ENCODE assay signal across 14 cellular contexts in the genomic region with DNA sequence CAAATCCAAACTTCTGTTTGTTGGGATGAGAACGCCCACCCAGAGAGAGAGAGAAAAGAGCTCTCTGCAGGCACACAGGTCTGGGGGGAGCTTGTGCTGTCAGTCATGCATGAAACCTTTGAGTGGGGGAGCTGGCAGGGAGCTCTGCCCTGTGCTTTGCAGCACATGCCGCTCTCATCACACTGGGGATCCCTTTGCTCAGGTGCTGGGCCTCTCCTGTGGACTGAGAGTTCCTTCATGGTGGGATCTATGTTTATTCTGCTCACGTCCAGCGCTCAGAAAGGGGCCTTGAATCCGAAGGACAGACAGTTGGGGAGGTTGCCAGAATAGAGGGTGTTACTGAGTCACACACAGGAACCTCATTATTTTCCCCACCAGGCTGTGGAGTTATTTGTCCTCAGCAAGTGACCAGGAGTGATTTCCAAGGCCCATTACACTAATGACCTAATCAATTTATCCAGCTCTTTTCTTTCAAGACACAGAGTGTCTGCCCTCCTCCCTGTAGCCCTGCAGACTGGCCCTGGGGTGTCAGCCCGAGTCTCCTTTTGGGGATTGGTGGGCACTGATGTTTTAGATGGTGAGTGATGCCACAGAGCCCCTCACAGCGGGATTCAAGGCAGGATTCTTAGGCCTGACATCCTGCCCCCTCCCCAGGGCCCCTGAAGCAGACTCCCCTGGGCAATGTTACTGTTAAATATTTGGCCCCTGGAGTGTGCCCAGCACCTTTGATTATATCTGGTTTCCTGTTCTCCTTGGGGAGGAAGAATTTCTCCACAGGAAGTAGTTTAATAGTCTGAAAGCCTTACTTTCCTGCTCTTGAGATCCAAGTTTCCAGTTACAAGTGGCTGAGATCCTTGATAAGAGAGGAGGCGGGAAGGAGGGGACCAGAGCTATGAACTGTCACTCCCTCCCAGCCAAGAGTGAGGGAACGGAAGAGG. TPM values are rescaled to one million over a fixed set of nuclear protein-coding genes. Genes with fewer than 3 reads are reported as not detected.
A peak's percentile ranks its signal among the peaks of the same experiment; 100 is the strongest.
DNase-seq lines count a peak whose midpoint lies in the region; ATAC-seq and TF ChIP-seq lines count a peak whose summit lies in the region.
"Had no signal": no experiment of that assay in that cellular context is flagged by ENCODE, and none has a peak within 500 bp of the region (broad histone marks: within the 10 kb centered on the region; RNA-seq: fewer than 3 reads in every experiment).

No MANE protein-coding gene starts in this region.

- H3K36me3 Mint-ChIP-seq in MCF 10A (ENCODE audit: insufficient read depth, unreplicated experiment): no peaks in the 10 kb centered on the region
- H3K36me3 Mint-ChIP-seq in mesothelial cell of epicardium: no peaks in the 10 kb centered on the region

- CTCF ChIA-PET in MCF 10A (lab: Yijun Ruan, JAX): interaction anchor here (0.6 to 5.0 kb wide), 15 partner anchors 19 to 206 kb away, joined by 3 to 29 read pairs (median 4); a partner anchor contains a TSS

- no peaks in the 10 kb centered on the region for H3K36me3 ChIP-seq in BLaER1
- H3K36me3 ChIP-seq: heart left ventricle had no signal

- no peaks in the 10 kb centered on the region for H3K27me3 Mint-ChIP-seq in MCF 10A (ENCODE audit: insufficient read depth, unreplicated experiment)
- H3K27me3 Mint-ChIP-seq in mesothelial cell of epicardium (ENCODE audit: low read depth): no peaks in the 10 kb centered on the region

- H3K4me2 ChIP-seq in BLaER1: peak overlapping the region; percentile 95

- peak overlapping the region; percentile 69 for H3K27ac Mint-ChIP-seq in MCF 10A (ENCODE audit: low read depth, unreplicated experiment)
- peak overlapping the region; percentile 74 for H3K27ac Mint-ChIP-seq in mesothelial cell of epicardium
- H3K27ac Mint-ChIP-seq: activated B cell treated with CpG ODN at 0.5 μM for 24 hours; activated T-helper 2 cell treated with anti-CD3 and anti-CD28 coated beads, Interferon-gamma antibody, Interleukin-2, Interleukin-4, amounts not matched to agents 10 μg/mL and 5 μg/mL and 100 μg/mL, durations not matched to agents 14 hours and 24 hours and 36 hours had no signal

- 0 out of 2 replicates have a peak, but pooled peaks cover under 1% of the 10 kb centered on the region for H3K9me3 ChIP-seq in BLaER1
- H3K9me3 ChIP-seq: heart left ventricle had no signal

- H3K27me3 ChIP-seq in BLaER1: no peaks in the 10 kb centered on the region
- H3K27me3 ChIP-seq: heart left ventricle had no signal

- H3K4me3 Mint-ChIP-seq in MCF 10A (ENCODE audit: unreplicated experiment) (no peak overlapping the region), mesothelial cell of epicardium (no peak overlapping the region)
- H3K4me3 Mint-ChIP-seq: activated B cell treated with CpG ODN at 0.5 μM for 24 hours had no signal

- H3K4me3 ChIP-seq in BLaER1: no peak overlapping the region
- H3K4me3 ChIP-seq: heart left ventricle had no signal

- BruUV-seq in MCF 10A (replicated peaks; lab: Mats Ljungman, UMichigan): no TSS peak

- peak overlapping the region; percentile 55 for H3K9ac ChIP-seq in BLaER1

- no peak for ATAC-seq in GM18870 (IDR thresholded peaks at IDR 0.05; ENCODE audit: unreplicated experiment)
- ATAC-seq: heart left ventricle had no signal

- intact Hi-C loops in MCF 10A (cut with micrococcal nuclease): loop anchor here (2.0 kb wide), 1 partner anchor 25 kb away; no protein-coding TSS in a partner anchor

- H3K27ac ChIP-seq in BLaER1: peak overlapping the region; percentile 52
- H3K27ac ChIP-seq: heart left ventricle, HL-60 had no signal

- H3K4me1 Mint-ChIP-seq in MCF 10A (ENCODE audit: insufficient read depth, unreplicated experiment) (peaks cover 44% of the 10 kb centered on the region), mesothelial cell of epicardium (peaks cover 67% of the 10 kb centered on the region)
- H3K4me1 Mint-ChIP-seq: activated B cell treated with CpG ODN at 0.5 μM for 24 hours had no signal

- POLR2A ChIA-PET in MCF 10A (lab: Yijun Ruan, JAX): interaction anchor here (1.0 to 2.9 kb wide), 7 partner anchors 8 to 146 kb away, joined by 3 to 17 read pairs (median 5); a partner anchor contains a TSS

- TF ChIP-seq CTCF in MCF 10A (IDR thresholded peaks at IDR 0.05; ENCODE audit: unreplicated experiment) (no peak), mesothelial cell of epicardium (IDR thresholded peaks at IDR 0.05; ENCODE audit: unreplicated experiment) (no peak)

- no peaks in the 10 kb centered on the region for H4K20me1 ChIP-seq in BLaER1

- H3K9me3 Mint-ChIP-seq in MCF 10A (ENCODE audit: unreplicated experiment): peaks cover 6% of the 10 kb centered on the region
- peaks cover 6% of the 10 kb centered on the region for H3K9me3 Mint-ChIP-seq in mesothelial cell of epicardium
- H3K9me3 Mint-ChIP-seq: activated T-helper 2 cell treated with anti-CD3 and anti-CD28 coated beads, Interferon-gamma antibody, Interleukin-2, Interleukin-4, amounts not matched to agents 10 μg/mL and 5 μg/mL and 100 μg/mL, durations not matched to agents 14 hours and 24 hours and 36 hours had no signal

- DNase-seq in M059J (ENCODE audit: low read depth) (peak; percentile 85), MCF 10A (ENCODE audit: unreplicated experiment) (no peak), mesothelial cell of epicardium (ENCODE audit: low spot score in 2 of 2, unreplicated experiment in 2 of 2) (no peak), SKM-1 (lab: John Stamatoyannopoulos, UW; ENCODE audit: unreplicated experiment) (no peak), NCI-H446 (lab: John Stamatoyannopoulos, UW) (no peak)
- DNase-seq in activated naive CD4-positive, alpha-beta T cell (lab: John Stamatoyannopoulos, UW): no peak
- DNase-seq: activated B cell treated with CpG ODN at 0.5 μM for 24 hours; heart left ventricle; NCI-H2029; stimulated activated CD4-positive, alpha-beta T cell treated with anti-CD3 and anti-CD28 coated beads, Interleukin-15, amount 100 ng/mL, for 24 hours had no signal

- H3K4me1 ChIP-seq in BLaER1: peaks cover 64% of the 10 kb centered on the region

RNA-seq across cellular contexts. Expression of a gene that starts 22.3 kb away (rescaled TPM):
- not detected in 2 replicates for total RNA-seq in M059J (2014; rRNA removed; shearing (Covaris generic))
- total RNA-seq in MCF 10A (2022) (not detected in 2 replicates), mesothelial cell of epicardium (not detected in 3 replicates)
- total RNA-seq: activated B cell treated with CpG ODN at 0.5 μM for 24 hours; activated T-helper 2 cell treated with anti-CD3 and anti-CD28 coated beads, Interferon-gamma antibody, Interleukin-2, Interleukin-4, amounts not matched to agents 10 μg/mL and 5 μg/mL and 100 μg/mL, durations not matched to agents 14 hours and 24 hours and 36 hours had no signal

RNA-seq across cellular contexts. Expression of a gene that starts 25.8 kb away (rescaled TPM):
- total RNA-seq in M059J (2014; rRNA removed; shearing (Covaris generic)): 1.6 and 5.6 TPM in 2 replicates
- 0.26 and 0.34 TPM in 2 replicates for total RNA-seq in MCF 10A (2022)
- total RNA-seq in mesothelial cell of epicardium: 2.9 to 4.3 TPM (median 3.8 TPM) in 3 replicates
- total RNA-seq: activated B cell treated with CpG ODN at 0.5 μM for 24 hours; activated T-helper 2 cell treated with anti-CD3 and anti-CD28 coated beads, Interferon-gamma antibody, Interleukin-2, Interleukin-4, amounts not matched to agents 10 μg/mL and 5 μg/mL and 100 μg/mL, durations not matched to agents 14 hours and 24 hours and 36 hours had no signal

RNA-seq across cellular contexts. Expression of a gene that starts 33.2 kb away (rescaled TPM):
- not detected in 2 replicates for total RNA-seq in M059J (2014; rRNA removed; shearing (Covaris generic))
- total RNA-seq in MCF 10A (2022): 0.75 and 0.88 TPM in 2 replicates
- 0.13 to 0.32 TPM (median 0.22 TPM) in 3 replicates for total RNA-seq in mesothelial cell of epicardium
- total RNA-seq: activated T-helper 2 cell treated with anti-CD3 and anti-CD28 coated beads, Interferon-gamma antibody, Interleukin-2, Interleukin-4, amounts not matched to agents 10 μg/mL and 5 μg/mL and 100 μg/mL, durations not matched to agents 14 hours and 24 hours and 36 hours had no signal
